8 cellular contexts compared by ENCODE assay signal in the genomic region with DNA sequence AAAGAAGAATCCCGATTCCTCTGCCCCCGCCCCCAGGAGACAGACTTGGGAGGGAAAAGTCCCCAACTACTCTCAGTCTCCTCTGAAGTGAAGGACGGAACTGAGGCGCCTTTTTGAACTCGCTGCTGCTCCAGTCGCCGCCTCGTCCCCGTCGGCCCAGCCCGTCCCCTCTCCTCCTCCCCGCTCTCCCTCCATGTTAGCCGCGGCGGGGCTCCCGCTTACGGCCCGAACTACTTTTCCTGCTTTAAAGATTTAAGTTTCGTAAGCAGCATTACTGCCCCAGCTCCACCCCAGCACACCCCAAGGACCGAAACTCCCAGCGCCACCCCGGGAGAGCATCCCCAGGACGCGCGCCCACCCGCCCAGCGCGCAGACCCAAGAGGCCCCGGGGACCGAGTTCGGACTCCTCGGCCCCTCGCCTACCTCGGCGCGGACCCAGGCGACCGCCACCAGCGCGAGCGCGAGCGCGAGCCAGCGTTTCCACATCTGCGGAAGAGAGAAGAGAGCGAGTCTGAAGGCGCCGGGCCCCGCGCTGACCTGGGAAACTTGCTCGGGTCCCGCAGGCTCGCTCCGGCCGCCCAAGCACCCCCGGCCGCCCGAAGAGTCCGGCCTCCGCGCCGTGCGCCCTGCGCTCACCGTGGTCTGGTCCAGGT. TPM values are rescaled to one million over a fixed set of nuclear protein-coding genes. Genes with fewer than 3 reads are reported as not detected.
DNase-seq lines count a peak whose midpoint lies in the region; ATAC-seq, FAIRE-seq and TF ChIP-seq lines count a peak whose summit lies in the region.

No MANE protein-coding gene starts in this region.

- peaks cover 21% of the 10 kb centered on the region for H3K4me1 Mint-ChIP-seq in astrocyte (ENCODE audit: low read depth, unreplicated experiment)

- H3K9me3 ChIP-seq in astrocyte (ENCODE audit: insufficient read depth, low read depth, low read length) (no peaks in the 10 kb centered on the region), iPS-18a (ENCODE audit: control insufficient read depth, low read depth, low read length) (peaks cover 3% of the 10 kb centered on the region)

- no peak for TF ChIP-seq CTCF in NB4 (IDR thresholded peaks at IDR 0.05; ENCODE audit: low read depth, low read length)
- no peak for TF ChIP-seq CTCF in astrocyte (IDR thresholded peaks at IDR 0.05; ENCODE audit: insufficient read depth, low read depth, low read length)

- H2AFZ ChIP-seq in astrocyte (ENCODE audit: low read depth, low read length): no peak overlapping the region

- H3K36me3 Mint-ChIP-seq in astrocyte (ENCODE audit: low read depth, unreplicated experiment): peaks cover 13% of the 10 kb centered on the region

- H3K9ac ChIP-seq in astrocyte (ENCODE audit: low read length) (peak overlapping the region; percentile 99), iPS-18a (ENCODE audit: low read length) (peak overlapping the region; percentile 73)

- no peak for TF ChIP-seq POLR2A in NB4 (IDR thresholded peaks at IDR 0.05; ENCODE audit: extremely low read depth, insufficient read length)

- peak overlapping the region; percentile 92 for H3K4me3 Mint-ChIP-seq in astrocyte (ENCODE audit: unreplicated experiment)

- H3K79me2 ChIP-seq in astrocyte (ENCODE audit: insufficient read depth, low read length): peaks cover 54% of the 10 kb centered on the region

- peaks cover 9% of the 10 kb centered on the region for H3K36me3 ChIP-seq in astrocyte (ENCODE audit: insufficient read depth, low read length)
- H3K36me3 ChIP-seq in iPS-18a (ENCODE audit: control insufficient read depth, low read depth, low read length): no peaks in the 10 kb centered on the region

- ATAC-seq in HG03108 (IDR thresholded peaks at IDR 0.05; ENCODE audit: unreplicated experiment): no peak

- H3K27ac ChIP-seq in astrocyte (ENCODE audit: low read depth, low read length) (peak overlapping the region; percentile 94), iPS-18a (ENCODE audit: low read length) (no peak overlapping the region), skin epidermis (peak overlapping the region; percentile 63 to 97 (median 87))

- no peaks in the 10 kb centered on the region for H3K27me3 Mint-ChIP-seq in astrocyte (ENCODE audit: low read depth, unreplicated experiment)

- no peaks in the 10 kb centered on the region for H3K27me3 ChIP-seq in astrocyte (ENCODE audit: insufficient read depth, low read length)
- peaks cover 10% of the 10 kb centered on the region for H3K27me3 ChIP-seq in iPS-18a (ENCODE audit: control insufficient read depth, insufficient read depth, low read length)

- DNase-seq in NCI-H2107 treated with DMSO at 0.1 percent for 48 hours (lab: John Stamatoyannopoulos, UW; ENCODE audit: unreplicated experiment) (peak; percentile 35), NCI-H2107 (lab: John Stamatoyannopoulos, UW) (no peak), NB4 (ENCODE audit: low read depth) (peak; percentile 17), astrocyte (ENCODE audit: low read depth) (no peak), T1000 (lab: John Stamatoyannopoulos, UW) (no peak)

- H3K4me1 ChIP-seq in astrocyte (ENCODE audit: insufficient read depth, low read length): peaks cover 30% of the 10 kb centered on the region
- peaks cover 25% of the 10 kb centered on the region for H3K4me1 ChIP-seq in iPS-18a (ENCODE audit: control insufficient read depth, low read depth, low read length)

- H3K27ac Mint-ChIP-seq in astrocyte (ENCODE audit: unreplicated experiment): peak overlapping the region; percentile 82

- peak overlapping the region; percentile 94 for H3K4me2 ChIP-seq in astrocyte (ENCODE audit: low read length)

- H3K4me3 ChIP-seq in NB4 (ENCODE audit: low read depth, low read length) (no peak overlapping the region), astrocyte (ENCODE audit: insufficient read depth, low read depth, low read length) (peak overlapping the region; percentile 93), iPS-18a (ENCODE audit: low read length) (peak overlapping the region; percentile 87), skin epidermis (peak overlapping the region; percentile 58 to 78 (median 70))

- no peaks in the 10 kb centered on the region for H3K9me3 Mint-ChIP-seq in astrocyte (ENCODE audit: unreplicated experiment)

- FAIRE-seq in astrocyte (lab: Jason Lieb, UNC): no peak

- peaks cover 44% of the 10 kb centered on the region for H4K20me1 ChIP-seq in astrocyte (ENCODE audit: insufficient read depth, low read length)

RNA-seq across cellular contexts. Expression of a gene that starts 0.4 kb away (rescaled TPM):
- total RNA-seq in astrocyte: 1,010 and 1,056 TPM in 2 replicates

Comparison
In these comparisons a context has a peak if more than half of its experiments do, and no peak if none do; other contexts are left out.
1. DNase-seq: peak in NCI-H2107 treated with DMSO at 0.1 percent for 48 hours (single experiment) and NB4 (single experiment); none in NCI-H2107 (single experiment), astrocyte (single experiment) and T1000 (single experiment).